1 cellular context compared by ENCODE assay signal in the genomic region with DNA sequence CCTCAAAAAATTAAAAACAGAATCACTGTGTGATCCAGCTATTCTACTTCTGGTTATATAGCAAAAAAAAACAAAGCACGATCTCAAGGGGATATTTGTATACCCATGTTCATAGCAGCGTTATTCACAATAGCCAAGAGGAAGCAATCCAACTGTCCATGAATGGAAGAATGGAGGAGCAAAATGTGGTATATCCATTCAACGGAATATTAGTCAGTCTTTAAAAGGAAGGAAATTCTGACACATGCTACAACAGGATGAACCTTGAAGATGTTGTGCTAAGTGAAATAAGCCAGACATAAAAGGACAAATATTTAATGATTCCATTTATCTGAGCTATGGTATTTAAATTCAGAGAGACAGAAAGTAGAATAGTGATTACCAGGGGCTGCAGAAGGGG.
TF ChIP-seq lines count a peak whose summit lies in the region.

No MANE protein-coding gene starts in this region.

TF ChIP-seq in SK-N-SH treated with all-trans-retinoic acid at 6 μM for 48 hours, 23 proteins besides CTCF, POLR2A, EP300 and RAD21:
- TF ChIP-seq, protein P1, sequence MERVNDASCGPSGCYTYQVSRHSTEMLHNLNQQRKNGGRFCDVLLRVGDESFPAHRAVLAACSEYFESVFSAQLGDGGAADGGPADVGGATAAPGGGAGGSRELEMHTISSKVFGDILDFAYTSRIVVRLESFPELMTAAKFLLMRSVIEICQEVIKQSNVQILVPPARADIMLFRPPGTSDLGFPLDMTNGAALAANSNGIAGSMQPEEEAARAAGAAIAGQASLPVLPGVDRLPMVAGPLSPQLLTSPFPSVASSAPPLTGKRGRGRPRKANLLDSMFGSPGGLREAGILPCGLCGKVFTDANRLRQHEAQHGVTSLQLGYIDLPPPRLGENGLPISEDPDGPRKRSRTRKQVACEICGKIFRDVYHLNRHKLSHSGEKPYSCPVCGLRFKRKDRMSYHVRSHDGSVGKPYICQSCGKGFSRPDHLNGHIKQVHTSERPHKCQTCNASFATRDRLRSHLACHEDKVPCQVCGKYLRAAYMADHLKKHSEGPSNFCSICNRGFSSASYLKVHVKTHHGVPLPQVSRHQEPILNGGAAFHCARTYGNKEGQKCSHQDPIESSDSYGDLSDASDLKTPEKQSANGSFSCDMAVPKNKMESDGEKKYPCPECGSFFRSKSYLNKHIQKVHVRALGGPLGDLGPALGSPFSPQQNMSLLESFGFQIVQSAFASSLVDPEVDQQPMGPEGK (CRISPR knock-in tag; IDR thresholded peaks at IDR 0.05; ENCODE audit: borderline replicate concordance) = no peak
- TF ChIP-seq ZFP30 (CRISPR knock-in tag; IDR thresholded peaks at IDR 0.05) (no peak), ESRRG (CRISPR knock-in tag; IDR thresholded peaks at IDR 0.05) (no peak), BACH2 (CRISPR knock-in tag; IDR thresholded peaks at IDR 0.05; ENCODE audit: borderline replicate concordance) (no peak), TOX (CRISPR knock-in tag; IDR thresholded peaks at IDR 0.05; ENCODE audit: borderline replicate concordance) (no peak), ZNF8 (CRISPR knock-in tag; IDR thresholded peaks at IDR 0.05) (peak; percentile 97)
- TF ChIP-seq, protein P2, sequence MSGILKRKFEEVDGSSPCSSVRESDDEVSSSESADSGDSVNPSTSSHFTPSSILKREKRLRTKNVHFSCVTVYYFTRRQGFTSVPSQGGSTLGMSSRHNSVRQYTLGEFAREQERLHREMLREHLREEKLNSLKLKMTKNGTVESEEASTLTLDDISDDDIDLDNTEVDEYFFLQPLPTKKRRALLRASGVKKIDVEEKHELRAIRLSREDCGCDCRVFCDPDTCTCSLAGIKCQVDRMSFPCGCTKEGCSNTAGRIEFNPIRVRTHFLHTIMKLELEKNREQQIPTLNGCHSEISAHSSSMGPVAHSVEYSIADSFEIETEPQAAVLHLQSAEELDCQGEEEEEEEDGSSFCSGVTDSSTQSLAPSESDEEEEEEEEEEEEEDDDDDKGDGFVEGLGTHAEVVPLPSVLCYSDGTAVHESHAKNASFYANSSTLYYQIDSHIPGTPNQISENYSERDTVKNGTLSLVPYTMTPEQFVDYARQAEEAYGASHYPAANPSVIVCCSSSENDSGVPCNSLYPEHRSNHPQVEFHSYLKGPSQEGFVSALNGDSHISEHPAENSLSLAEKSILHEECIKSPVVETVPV (CRISPR knock-in tag; IDR thresholded peaks at IDR 0.05) = no peak
- TF ChIP-seq, protein P3, sequence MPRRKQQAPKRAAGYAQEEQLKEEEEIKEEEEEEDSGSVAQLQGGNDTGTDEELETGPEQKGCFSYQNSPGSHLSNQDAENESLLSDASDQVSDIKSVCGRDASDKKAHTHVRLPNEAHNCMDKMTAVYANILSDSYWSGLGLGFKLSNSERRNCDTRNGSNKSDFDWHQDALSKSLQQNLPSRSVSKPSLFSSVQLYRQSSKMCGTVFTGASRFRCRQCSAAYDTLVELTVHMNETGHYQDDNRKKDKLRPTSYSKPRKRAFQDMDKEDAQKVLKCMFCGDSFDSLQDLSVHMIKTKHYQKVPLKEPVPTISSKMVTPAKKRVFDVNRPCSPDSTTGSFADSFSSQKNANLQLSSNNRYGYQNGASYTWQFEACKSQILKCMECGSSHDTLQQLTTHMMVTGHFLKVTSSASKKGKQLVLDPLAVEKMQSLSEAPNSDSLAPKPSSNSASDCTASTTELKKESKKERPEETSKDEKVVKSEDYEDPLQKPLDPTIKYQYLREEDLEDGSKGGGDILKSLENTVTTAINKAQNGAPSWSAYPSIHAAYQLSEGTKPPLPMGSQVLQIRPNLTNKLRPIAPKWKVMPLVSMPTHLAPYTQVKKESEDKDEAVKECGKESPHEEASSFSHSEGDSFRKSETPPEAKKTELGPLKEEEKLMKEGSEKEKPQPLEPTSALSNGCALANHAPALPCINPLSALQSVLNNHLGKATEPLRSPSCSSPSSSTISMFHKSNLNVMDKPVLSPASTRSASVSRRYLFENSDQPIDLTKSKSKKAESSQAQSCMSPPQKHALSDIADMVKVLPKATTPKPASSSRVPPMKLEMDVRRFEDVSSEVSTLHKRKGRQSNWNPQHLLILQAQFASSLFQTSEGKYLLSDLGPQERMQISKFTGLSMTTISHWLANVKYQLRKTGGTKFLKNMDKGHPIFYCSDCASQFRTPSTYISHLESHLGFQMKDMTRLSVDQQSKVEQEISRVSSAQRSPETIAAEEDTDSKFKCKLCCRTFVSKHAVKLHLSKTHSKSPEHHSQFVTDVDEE (CRISPR knock-in tag; IDR thresholded peaks at IDR 0.05) = no peak
